Comparison of ENCODE assay signal across 8 cellular contexts in the genomic region with DNA sequence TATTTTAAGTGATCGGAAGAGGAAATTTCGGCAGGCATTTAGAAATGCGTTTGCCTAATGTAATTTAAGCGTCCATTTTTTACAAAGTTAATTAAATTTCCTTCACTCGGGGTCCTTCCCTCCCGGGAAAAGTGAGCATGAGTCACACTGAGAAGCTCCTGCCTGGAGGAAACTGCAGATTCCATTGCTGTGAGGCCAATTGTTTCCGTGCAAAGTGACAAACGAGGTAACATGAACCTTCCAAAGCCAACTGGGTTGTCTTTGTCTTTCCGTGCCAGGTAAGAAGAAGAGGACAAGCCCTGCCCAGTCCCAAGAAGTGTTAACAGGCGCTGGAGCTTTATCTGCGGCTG.
DNase-seq lines count a peak whose midpoint lies in the region; ATAC-seq, FAIRE-seq and TF ChIP-seq lines count a peak whose summit lies in the region.

No MANE protein-coding gene starts in this region.

- H3K27me3 ChIP-seq in GM23248 (replicated peaks; ENCODE audit: insufficient read depth): peaks cover 35% of the 10 kb centered on the region
- no peaks in the 10 kb centered on the region for H3K27me3 ChIP-seq in ascending aorta
- peaks cover 45% of the 10 kb centered on the region for H3K27me3 ChIP-seq in iPS-18a (ENCODE audit: control insufficient read depth, insufficient read depth, low read length)
- H3K27me3 ChIP-seq in skeletal muscle tissue (ENCODE audit: control insufficient read depth in 3 of 3, insufficient read depth in 3 of 3, low read length in 3 of 3): no peaks in the 10 kb centered on the region

- WGBS in GM23248 (ENCODE audit: low coverage in 1 of 2, low lambda C conversion rate in 2 of 2, missing lambda C conversion rate in 2 of 2), 2 experiments: 17 to 18% methylated on average over 11 of the region's 11 CpGs

- H3K4me1 ChIP-seq in GM23248 (ENCODE audit: insufficient read depth): 0 out of 2 replicates have a peak, but pooled peaks cover 3% of the 10 kb centered on the region
- peaks cover 0 to 25% of the 10 kb centered on the region in 2 donors for H3K4me1 ChIP-seq in ascending aorta
- H3K4me1 ChIP-seq in iPS-18a (ENCODE audit: control insufficient read depth, low read depth, low read length): peaks cover 13% of the 10 kb centered on the region
- H3K4me1 ChIP-seq in skeletal muscle tissue (ENCODE audit: control insufficient read depth in 3 of 3, insufficient read depth in 3 of 3, low read length in 3 of 3): peaks cover 9 to 17% (median 15%) of the 10 kb centered on the region in 3 donors

- no peak for ATAC-seq in GM21619 (IDR thresholded peaks at IDR 0.05; ENCODE audit: unreplicated experiment)

- peak overlapping the region; percentile 94 for H3K4me2 ChIP-seq in GM23248 (ENCODE audit: unreplicated experiment)

- peak; percentile 58 for DNase-seq in GM23248
- DNase-seq in ascending aorta (ENCODE audit: low spot score in 2 of 2): no peak
- DNase-seq in H54 (ENCODE audit: insufficient read length, low spot score): no peak
- DNase-seq in putamen (ENCODE audit: low spot score): no peak
- no peak for DNase-seq in stimulated activated CD4-positive, alpha-beta T cell treated with anti-CD3 and anti-CD28 coated beads, Interleukin-4, amount 100 ng/mL, for 1 hour

- H3K9ac ChIP-seq in GM23248 (no peak overlapping the region), iPS-18a (ENCODE audit: low read length) (peak overlapping the region; percentile 41), skeletal muscle tissue (ENCODE audit: low read depth in 1 of 3, low read length in 3 of 3) (peak overlapping the region; percentile 23 to 81 (median 64))

- no peaks in the 10 kb centered on the region for H3F3A ChIP-seq in GM23248 (ENCODE audit: insufficient read depth)

- H3K4me3 ChIP-seq in GM23248: peak overlapping the region; percentile 74
- H3K4me3 ChIP-seq in ascending aorta: peak overlapping the region; percentile 68 to 76
- peak overlapping the region; percentile 54 for H3K4me3 ChIP-seq in iPS-18a (ENCODE audit: low read length)
- H3K4me3 ChIP-seq in skeletal muscle tissue (ENCODE audit: low read length in 3 of 3): peak overlapping the region; percentile 55 to 75 (median 75)

- H2AFZ ChIP-seq in GM23248: peak overlapping the region; percentile 91

- TF ChIP-seq POLR2A in H54 (IDR thresholded peaks at IDR 0.05; ENCODE audit: low read depth, low read length): no peak

- intact Hi-C loops in ascending aorta (cut with DNase I): loop anchor here (5.0 kb wide), 1 partner anchor 51 kb away; no protein-coding TSS in a partner anchor

- H3K9me3 ChIP-seq in GM23248 (ENCODE audit: low read depth) (no peaks in the 10 kb centered on the region), ascending aorta (no peaks in the 10 kb centered on the region), iPS-18a (ENCODE audit: control insufficient read depth, low read depth, low read length) (no peaks in the 10 kb centered on the region), skeletal muscle tissue (ENCODE audit: control insufficient read depth in 3 of 3, low read length in 3 of 3) (no peaks in the 10 kb centered on the region)

- H3K9me2 ChIP-seq in GM23248 (ENCODE audit: insufficient read depth): no peaks in the 10 kb centered on the region

- H3K27ac ChIP-seq in GM23248: no peak overlapping the region
- H3K27ac ChIP-seq in ascending aorta: peak overlapping the region; percentile 89 to 90
- no peak overlapping the region for H3K27ac ChIP-seq in iPS-18a (ENCODE audit: low read length)
- peak overlapping the region; percentile 80 for H3K27ac ChIP-seq in skeletal muscle tissue (ENCODE audit: low read depth, low read length)

- no peak for TF ChIP-seq CTCF in ascending aorta (IDR thresholded peaks at IDR 0.05)

- H3K79me2 ChIP-seq in GM23248 (ENCODE audit: insufficient read depth): no peaks in the 10 kb centered on the region

- FAIRE-seq in H54 (lab: Jason Lieb, UNC): no peak

- in situ Hi-C loops in GM23248 (cut with MboI): no loop called here

- no peaks in the 10 kb centered on the region for H3K36me3 ChIP-seq in GM23248 (ENCODE audit: low read depth)
- no peaks in the 10 kb centered on the region for H3K36me3 ChIP-seq in ascending aorta
- H3K36me3 ChIP-seq in iPS-18a (ENCODE audit: control insufficient read depth, low read depth, low read length): no peaks in the 10 kb centered on the region
- H3K36me3 ChIP-seq in skeletal muscle tissue (ENCODE audit: control insufficient read depth in 3 of 3, insufficient read depth in 3 of 3, low read length in 3 of 3): no peaks in the 10 kb centered on the region

- H4K20me1 ChIP-seq in GM23248 (ENCODE audit: insufficient read depth): no peaks in the 10 kb centered on the region

Comparison
In these comparisons a context has a peak if more than half of its experiments do, and no peak if none do; other contexts are left out.
1. H3K27ac ChIP-seq: peak in ascending aorta (2 of 2) and skeletal muscle tissue (single experiment); none in GM23248 (single experiment) and iPS-18a (single experiment).
2. Peak in every context shown above with its lines, with median percentiles within 50 percentile points of each other: H3K4me3 ChIP-seq.